In genomic region chr7:30900053-30900452, GRCh38 we compare ENCODE assay signal across 24 cellular contexts. TPM values are rescaled to one million over a fixed set of nuclear protein-coding genes. Genes with fewer than 3 reads are reported as not detected.
DNase-seq lines count a peak whose midpoint lies in the region; ATAC-seq and TF ChIP-seq lines count a peak whose summit lies in the region.
"Had no signal": no experiment of that assay in that cellular context is flagged by ENCODE, and none has a peak within 500 bp of the region (broad histone marks: within the 10 kb centered on the region; RNA-seq: fewer than 3 reads in every experiment).

No MANE protein-coding gene starts in this region.

- H3K9me3 ChIP-seq in esophagus squamous epithelium (no peaks in the 10 kb centered on the region), lower lobe of right lung (no peaks in the 10 kb centered on the region), thoracic aorta (no peaks in the 10 kb centered on the region)
- H3K9me3 ChIP-seq: BE2C, spleen had no signal

- no peak overlapping the region for H3K4me3 ChIP-seq in esophagus squamous epithelium
- no peak overlapping the region for H3K4me3 ChIP-seq in lower lobe of right lung
- H3K4me3 ChIP-seq in thoracic aorta: peak overlapping the region; percentile 7
- H3K4me3 ChIP-seq: spleen had no signal

- TF ChIP-seq CTCF in esophagus squamous epithelium (IDR thresholded peaks at IDR 0.05): no peak
- no peak for TF ChIP-seq CTCF in lower lobe of right lung (IDR thresholded peaks at IDR 0.05)
- TF ChIP-seq CTCF in thoracic aorta (IDR thresholded peaks at IDR 0.05): no peak

- peak overlapping the region; percentile 12 to 75 (median 60) for H3K27ac ChIP-seq in esophagus squamous epithelium
- peak overlapping the region; percentile 84 for H3K27ac ChIP-seq in lower lobe of right lung
- peak overlapping the region; percentile 68 to 88 for H3K27ac ChIP-seq in thoracic aorta
- H3K27ac ChIP-seq: RWPE1, spleen, VCaP had no signal

- H3K4me1 ChIP-seq in esophagus squamous epithelium (peaks cover 16 to 62% (median 29%) of the 10 kb centered on the region in 3 donors), lower lobe of right lung (peaks cover 70% of the 10 kb centered on the region), thoracic aorta (ENCODE audit: control insufficient read depth in 1 of 2, low read depth in 2 of 2) (peaks cover 13 to 56% of the 10 kb centered on the region in 2 donors)
- H3K4me1 ChIP-seq: BE2C had no signal

- intact Hi-C loops in esophagus squamous epithelium (cut with DNase I) (no loop called here), lower lobe of right lung (cut with DNase I) (no loop called here)

- whole genome bisulfite sequencing in esophagus squamous epithelium, 2 donors: 46 to 58% methylated on average over 4 to 9 of the region's 9 CpGs

- H3K36me3 ChIP-seq in esophagus squamous epithelium (no peaks in the 10 kb centered on the region), lower lobe of right lung (no peaks in the 10 kb centered on the region), thoracic aorta (no peaks in the 10 kb centered on the region)
- H3K36me3 ChIP-seq: BE2C, spleen had no signal

- ATAC-seq in lower lobe of right lung (no peak), thoracic aorta (ENCODE audit: insufficient number of reproducible peaks, low FRiP score, low read depth) (no peak), GM19035 (IDR thresholded peaks at IDR 0.05; ENCODE audit: unreplicated experiment) (no peak), HG03378 (IDR thresholded peaks at IDR 0.05; ENCODE audit: unreplicated experiment) (no peak)
- ATAC-seq: effector memory CD8-positive, alpha-beta T cell; SK-N-SH treated with all-trans-retinoic acid at 6 μM for 48 hours had no signal

- DNase-seq in EL: peak; percentile 41
- DNase-seq in esophagus squamous epithelium (lab: John Stamatoyannopoulos, UW): no peak
- DNase-seq in lower lobe of right lung: no peak
- DNase-seq in thoracic aorta (ENCODE audit: low spot score): no peak
- no peak for DNase-seq in NCI-H345 treated with DMSO at 0.1 percent for 48 hours (lab: John Stamatoyannopoulos, UW; ENCODE audit: unreplicated experiment)
- no peak for DNase-seq in stimulated activated naive CD4-positive, alpha-beta T cell treated with Interleukin-2 at 50 U/mL for 16 hours (lab: John Stamatoyannopoulos, UW)
- DNase-seq: activated CD4-positive, alpha-beta T cell treated with anti-CD3 and anti-CD28 coated beads, Interleukin-2, amount 10 ng/mL, durations not matched to agents 7 days and 5 days; activated naive CD4-positive, alpha-beta T cell; activated T-cell treated with anti-CD3 and anti-CD28 coated beads, Interleukin-2, amount 50 U/mL, for 48 hours; BE2C; effector memory CD8-positive, alpha-beta T cell; H7; NCI-H1105 treated with DMSO at 0.1 percent for 48 hours; NCI-H2029; NCI-H748 treated with DMSO at 0.1 percent for 48 hours; spleen; stimulated activated CD4-positive, alpha-beta T cell treated with anti-CD3 and anti-CD28 coated beads, Interleukin-4, amount 100 ng/mL, for 1 hour; stimulated activated naive CD4-positive, alpha-beta T cell had no signal

- no peaks in the 10 kb centered on the region for H3K27me3 ChIP-seq in esophagus squamous epithelium
- H3K27me3 ChIP-seq in lower lobe of right lung (ENCODE audit: low read depth): no peaks in the 10 kb centered on the region
- no peaks in the 10 kb centered on the region for H3K27me3 ChIP-seq in thoracic aorta (replicated peaks; ENCODE audit: insufficient read depth)
- H3K27me3 ChIP-seq: BE2C had no signal

- TF ChIP-seq POLR2A in esophagus squamous epithelium (IDR thresholded peaks at IDR 0.05): no peak

RNA-seq across cellular contexts. Expression of gene AQP1, which starts 11.6 kb away (rescaled TPM):
- total RNA-seq in esophagus squamous epithelium (100 to 1,000 TPM in 1 of 4 donors, 10 to 100 TPM in 3; 14.9 to 159 (median 44.7) TPM), lower lobe of right lung (826 TPM), thoracic aorta (1,000 to 10,000 TPM; 1,262 to 1,768 TPM)
- total RNA-seq: H7; T-helper 2 cell treated with Interferon-gamma antibody and Interleukin-4, amounts not matched to agents 100 ng/mL and 5 ng/mL, for 36 hours had no signal
